In genomic region chr10:99526861-99527504, GRCh38 we compare ENCODE assay signal across 1 cellular context.
TF ChIP-seq lines count a peak whose summit lies in the region.

No MANE protein-coding gene starts in this region.

TF ChIP-seq in SK-N-SH treated with all-trans-retinoic acid at 6 μM for 48 hours, 23 proteins besides CTCF, POLR2A, EP300 and RAD21 (continued from another document):
- TF ChIP-seq, protein P1, sequence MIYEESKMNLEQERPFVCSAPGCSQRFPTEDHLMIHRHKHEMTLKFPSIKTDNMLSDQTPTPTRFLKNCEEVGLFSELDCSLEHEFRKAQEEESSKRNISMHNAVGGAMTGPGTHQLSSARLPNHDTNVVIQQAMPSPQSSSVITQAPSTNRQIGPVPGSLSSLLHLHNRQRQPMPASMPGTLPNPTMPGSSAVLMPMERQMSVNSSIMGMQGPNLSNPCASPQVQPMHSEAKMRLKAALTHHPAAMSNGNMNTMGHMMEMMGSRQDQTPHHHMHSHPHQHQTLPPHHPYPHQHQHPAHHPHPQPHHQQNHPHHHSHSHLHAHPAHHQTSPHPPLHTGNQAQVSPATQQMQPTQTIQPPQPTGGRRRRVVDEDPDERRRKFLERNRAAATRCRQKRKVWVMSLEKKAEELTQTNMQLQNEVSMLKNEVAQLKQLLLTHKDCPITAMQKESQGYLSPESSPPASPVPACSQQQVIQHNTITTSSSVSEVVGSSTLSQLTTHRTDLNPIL (CRISPR knock-in tag; IDR thresholded peaks at IDR 0.05; ENCODE audit: low read depth) = no peak
- TF ChIP-seq CSRNP3 (CRISPR knock-in tag; IDR thresholded peaks at IDR 0.05) = no peak
- TF ChIP-seq ISL1 (CRISPR knock-in tag; IDR thresholded peaks at IDR 0.05) = no peak
- no peak for TF ChIP-seq ARNTL (CRISPR knock-in tag; IDR thresholded peaks at IDR 0.05; ENCODE audit: borderline replicate concordance, low read depth)
- TF ChIP-seq TCF4 (CRISPR knock-in tag; IDR thresholded peaks at IDR 0.05; ENCODE audit: borderline replicate concordance) = no peak
- no peak for TF ChIP-seq ZNF565 (CRISPR knock-in tag; conservative IDR thresholded peaks at IDR 0.05; ENCODE audit: low read depth)
